Comparison of ENCODE assay signal across 9 cellular contexts in the genomic region with DNA sequence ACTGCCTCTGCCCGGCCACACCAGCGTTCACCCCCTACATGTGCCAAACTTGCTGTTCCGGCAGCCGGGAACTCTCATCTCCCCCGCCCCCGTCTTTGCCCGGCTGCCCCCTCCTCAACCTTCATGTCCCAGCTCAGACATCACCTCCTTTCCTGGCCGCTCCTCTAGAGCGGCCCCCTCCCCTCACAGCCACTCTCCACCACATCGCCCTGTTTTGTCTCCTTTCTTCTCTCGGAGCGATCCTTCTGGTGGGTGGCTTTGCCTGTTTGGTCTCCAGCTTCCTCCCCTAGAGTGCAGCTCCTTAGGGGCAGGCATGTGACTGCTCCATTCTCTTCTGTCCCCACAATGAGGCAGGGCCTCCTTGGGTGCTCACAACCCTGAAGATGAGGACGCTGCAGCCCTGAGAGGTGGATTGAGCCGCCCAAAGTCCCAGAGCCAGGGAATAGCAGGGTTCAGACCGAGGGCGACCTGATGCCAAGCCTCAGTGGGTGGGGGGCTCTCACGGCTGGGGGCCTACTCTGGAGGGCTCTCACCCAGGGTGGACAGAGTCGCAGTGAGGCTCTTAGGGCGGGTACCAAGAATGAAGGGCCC. TPM values are rescaled to one million over a fixed set of nuclear protein-coding genes. Genes with fewer than 3 reads are reported as not detected.
DNase-seq lines count a peak whose midpoint lies in the region; ATAC-seq, FAIRE-seq and TF ChIP-seq lines count a peak whose summit lies in the region.
"Had no signal": no experiment of that assay in that cellular context is flagged by ENCODE, and none has a peak within 500 bp of the region (broad histone marks: within the 10 kb centered on the region; RNA-seq: fewer than 3 reads in every experiment).

No MANE protein-coding gene starts in this region.

- TF ChIP-seq CTCF in fibroblast of the aortic adventitia (IDR thresholded peaks at IDR 0.05; ENCODE audit: insufficient read depth, low read length), result no peak

- H3K9me3 ChIP-seq in small intestine (ENCODE audit: control insufficient read depth, low read depth), result no peaks in the 10 kb centered on the region

- no peaks in the 10 kb centered on the region for H3K27me3 ChIP-seq in small intestine (ENCODE audit: control insufficient read depth in 2 of 2, insufficient read depth in 2 of 2, low read length in 2 of 2)

- H3K9me3 Mint-ChIP-seq in T-cell, result no peaks in the 10 kb centered on the region

- H3K36me3 Mint-ChIP-seq in T-cell, result peaks cover 2% of the 10 kb centered on the region

- H3K27me3 Mint-ChIP-seq in T-cell, result no peaks in the 10 kb centered on the region

- no peak for TF ChIP-seq POLR2A in GM18505 (IDR thresholded peaks at IDR 0.05; ENCODE audit: borderline replicate concordance, extremely low read depth, insufficient read depth, insufficient read length)

- DNase-seq in GM19239 (ENCODE audit: insufficient read length, low spot score), result no peak
- DNase-seq in T-cell, result no peak
- DNase-seq in fibroblast of the aortic adventitia (ENCODE audit: low read depth), result no peak
- no peak for DNase-seq in small intestine
- DNase-seq in NCI-H345 treated with DMSO at 0.1 percent for 48 hours (lab: John Stamatoyannopoulos, UW; ENCODE audit: unreplicated experiment), result no peak
- no peak for DNase-seq in NCI-H748 (lab: John Stamatoyannopoulos, UW; ENCODE audit: unreplicated experiment)
- no peak for DNase-seq in AML-193 (lab: John Stamatoyannopoulos, UW)

- peaks cover 89 to 92% (median 90%) of the 10 kb centered on the region in 3 donors for H3K4me1 Mint-ChIP-seq in T-cell

- peak overlapping the region; percentile 98 to 99 for H3K27ac Mint-ChIP-seq in T-cell

- no peaks in the 10 kb centered on the region for H3K36me3 ChIP-seq in small intestine (ENCODE audit: control insufficient read depth in 2 of 2, insufficient read depth in 2 of 2, low read length in 2 of 2)

- peak; percentile 11 for FAIRE-seq in GM19239 (lab: Jason Lieb, UNC)
- FAIRE-seq in small intestine (lab: Jason Lieb, UNC), result no peak

- WGBS in small intestine, 3 donors, result 55 to 76% (median 67%) methylated on average over 19 of the region's 19 CpGs

- H3K4me3 ChIP-seq in fibroblast of the aortic adventitia (ENCODE audit: low read depth, low read length), result peak overlapping the region; percentile 31
- H3K4me3 ChIP-seq in small intestine (ENCODE audit: low read depth in 1 of 2, low read length in 2 of 2), result no peak overlapping the region
- H3K4me3 ChIP-seq: lung had no signal

- no peak for ATAC-seq in T-cell (replicated peaks in 1 of 4)
- ATAC-seq in GM18505 (IDR thresholded peaks at IDR 0.05; ENCODE audit: unreplicated experiment), result no peak

- peaks cover 15 to 39% of the 10 kb centered on the region in 2 donors for H3K4me1 ChIP-seq in small intestine (ENCODE audit: control insufficient read depth in 2 of 2, insufficient read depth in 1 of 2, low read depth in 1 of 2, low read length in 1 of 2)

- H3K4me3 Mint-ChIP-seq in T-cell, result peak overlapping the region; percentile 80 to 91 (median 81)

- POLR2A ChIA-PET in T-cell (lab: Charles Lee), result no interaction called here

- peak overlapping the region; percentile 24 to 84 for H3K27ac ChIP-seq in small intestine (ENCODE audit: low read depth in 1 of 2, low read length in 1 of 2)

- CTCF ChIA-PET in T-cell (lab: Charles Lee), result interaction anchor here (0.5 to 2.8 kb wide), 6 partner anchors 10 to 65 kb away, joined by 3 to 37 read pairs (median 5); no protein-coding TSS in a partner anchor

RNA-seq across cellular contexts. Expression of gene ECE1, which starts 44.9 kb away (rescaled TPM):
- total RNA-seq in T-cell, result 10 to 100 TPM; 81.0 to 94.5 (median 87.1) TPM
- total RNA-seq in fibroblast of the aortic adventitia (ENCODE audit: low replicate concordance), result 30.7 and 90.4 TPM in 2 replicates
- 10 to 100 TPM; 20.8 to 58.1 (median 22.7) TPM for polyA plus RNA-seq in small intestine
